In genomic region chr15:85688703-85689102, GRCh38 we compare ENCODE assay signal across 11 cellular contexts.
A peak's percentile ranks its signal among the peaks of the same experiment; 100 is the strongest.
DNase-seq lines count a peak whose midpoint lies in the region; ATAC-seq and TF ChIP-seq lines count a peak whose summit lies in the region.
"Had no signal": no experiment of that assay in that cellular context is flagged by ENCODE, and none has a peak within 500 bp of the region (broad histone marks: within the 10 kb centered on the region; RNA-seq: fewer than 3 reads in every experiment).

No MANE protein-coding gene starts in this region.

- H3K36me3 Mint-ChIP-seq in activated T-cell treated with anti-CD3 and anti-CD28 coated beads, Interleukin-2, amount 50 U/mL, for 72 hours (ENCODE audit: insufficient read depth in 2 of 2): peaks cover 2 to 16% of the 10 kb centered on the region in 2 donors
- H3K36me3 Mint-ChIP-seq in endodermal cell (ENCODE audit: low read depth): peaks cover 44% of the 10 kb centered on the region

- no peaks in the 10 kb centered on the region for H3K27me3 Mint-ChIP-seq in activated T-cell treated with anti-CD3 and anti-CD28 coated beads, Interleukin-2, amount 50 U/mL, for 72 hours (ENCODE audit: low read depth)
- H3K27me3 Mint-ChIP-seq in endodermal cell (ENCODE audit: insufficient read depth): no peaks in the 10 kb centered on the region

- no peaks in the 10 kb centered on the region for H3K9me3 Mint-ChIP-seq in activated T-cell treated with anti-CD3 and anti-CD28 coated beads, Interleukin-2, amount 50 U/mL, for 72 hours
- H3K9me3 Mint-ChIP-seq in endodermal cell: no peaks in the 10 kb centered on the region

- TF ChIP-seq CTCF in endodermal cell (conservative IDR thresholded peaks at IDR 0.05) (no peak), stomach (IDR thresholded peaks at IDR 0.05) (no peak)

- peak overlapping the region; percentile 86 to 89 for H3K4me3 Mint-ChIP-seq in activated T-cell treated with anti-CD3 and anti-CD28 coated beads, Interleukin-2, amount 50 U/mL, for 72 hours
- no peak overlapping the region for H3K4me3 Mint-ChIP-seq in endodermal cell

- H3K4me1 Mint-ChIP-seq in activated T-cell treated with anti-CD3 and anti-CD28 coated beads, Interleukin-2, amount 50 U/mL, for 72 hours (ENCODE audit: low read depth): peaks cover 73% of the 10 kb centered on the region
- H3K4me1 Mint-ChIP-seq in endodermal cell: peaks cover 38% of the 10 kb centered on the region

- H3K27ac Mint-ChIP-seq in activated T-cell treated with anti-CD3 and anti-CD28 coated beads, Interleukin-2, amount 50 U/mL, for 72 hours: peak overlapping the region; percentile 100
- peak overlapping the region; percentile 13 for H3K27ac Mint-ChIP-seq in endodermal cell

- H3K4me3 ChIP-seq in endodermal cell (ENCODE audit: low read length) (no peak overlapping the region), stomach (no peak overlapping the region), aorta (ENCODE audit: low read length in 2 of 2) (no peak overlapping the region)

- no peak overlapping the region for H3K9ac ChIP-seq in endodermal cell (ENCODE audit: extremely low read depth, low read length, poor library complexity, severe bottlenecking)

- H3K4me1 ChIP-seq in endodermal cell (ENCODE audit: control insufficient read depth, insufficient read depth, low read length) (peaks cover 22% of the 10 kb centered on the region), stomach (peaks cover 23 to 83% (median 57%) of the 10 kb centered on the region in 4 donors), aorta (ENCODE audit: control insufficient read depth in 1 of 2, insufficient read depth in 2 of 2, low read length in 2 of 2) (peaks cover 3 to 8% of the 10 kb centered on the region in 2 donors)

- 87 to 94% methylated on average over 2 to 3 of the region's 3 CpGs for WGBS in endodermal cell (ENCODE audit: insufficient coverage in 1 of 2, insufficient read length in 1 of 2), 2 experiments
- WGBS in stomach, 5 donors: 7 to 26% (median 15%) methylated on average over 3 of the region's 3 CpGs
- 42 to 55% methylated on average over 3 of the region's 3 CpGs for WGBS in aorta, 2 donors

- no peak overlapping the region for H3K27ac ChIP-seq in endodermal cell (ENCODE audit: low read depth, low read length)
- peak overlapping the region in 4 of 5 donors; percentile 52 to 81 (median 78) for H3K27ac ChIP-seq in stomach
- H3K27ac ChIP-seq in aorta (ENCODE audit: low read depth in 1 of 2, low read length in 2 of 2): no peak overlapping the region

- H3K27me3 ChIP-seq in endodermal cell (ENCODE audit: control insufficient read depth, insufficient read depth, low read length, poor library complexity, severe bottlenecking) (no peaks in the 10 kb centered on the region), stomach (no peaks in the 10 kb centered on the region), aorta (ENCODE audit: control insufficient read depth in 1 of 2, insufficient read depth in 2 of 2, low read length in 1 of 2) (no peaks in the 10 kb centered on the region)

- no peak for ATAC-seq in activated T-cell treated with anti-CD3 and anti-CD28 coated beads, Interleukin-2, amount 50 U/mL, for 72 hours (replicated peaks in 1 of 2)
- ATAC-seq in aorta (ENCODE audit: low FRiP score) (no peak), HG02885 (IDR thresholded peaks at IDR 0.05; ENCODE audit: poor library complexity, unreplicated experiment) (no peak)
- ATAC-seq: HCT116 had no signal

- TF ChIP-seq EP300 in stomach (IDR thresholded peaks at IDR 0.05): no peak

- TF ChIP-seq POLR2A in stomach (IDR thresholded peaks at IDR 0.05): no peak

- DNase-seq in activated T-cell treated with anti-CD3 and anti-CD28 coated beads, Interleukin-2, amount 50 U/mL, for 72 hours: no peak
- DNase-seq in activated T-cell treated with anti-CD3 and anti-CD28 coated beads for 4 hours: no peak
- peak; percentile 62 for DNase-seq in OCI-M1 (lab: John Stamatoyannopoulos, UW)
- no peak for DNase-seq in endodermal cell
- no peak for DNase-seq in stomach
- no peak for DNase-seq in aorta
- no peak for DNase-seq in HK-2 (ENCODE audit: unreplicated experiment)
- DNase-seq: NCI-H510A treated with DMSO at 0.1 percent for 48 hours; stimulated activated CD4-positive, alpha-beta T cell treated with anti-CD3 and anti-CD28 coated beads, Interleukin-4, amount 100 ng/mL, for 4 hours had no signal

- intact Hi-C loops in stomach (cut with DNase I; ENCODE audit: low total_unique reads) (no loop called here), aorta (cut with DNase I) (no loop called here)

- H3K36me3 ChIP-seq in endodermal cell (ENCODE audit: control insufficient read depth, insufficient read depth, low read length) (peaks cover 97% of the 10 kb centered on the region), stomach (peaks cover 32 to 69% (median 61%) of the 10 kb centered on the region in 4 donors), aorta (ENCODE audit: control insufficient read depth in 1 of 2, insufficient read depth in 2 of 2, low read length in 1 of 2) (peaks cover 0 to 7% of the 10 kb centered on the region in 2 donors)

- H3K9me3 ChIP-seq in endodermal cell (ENCODE audit: control insufficient read depth, low read length) (no peaks in the 10 kb centered on the region), stomach (no peaks in the 10 kb centered on the region), aorta (ENCODE audit: control insufficient read depth, low read length) (no peaks in the 10 kb centered on the region)

Comparison
In these comparisons a context has a peak if more than half of its experiments do, and no peak if none do; other contexts are left out.
1. H3K27ac ChIP-seq: peak in stomach (4 of 5); none in endodermal cell (single experiment) and aorta (0 of 2).